ENCODE assay signal across 8 cellular contexts in genomic region chr1:6363085-6363486, GRCh38. TPM values are rescaled to one million over a fixed set of nuclear protein-coding genes. Genes with fewer than 3 reads are reported as not detected.
DNase-seq lines count a peak whose midpoint lies in the region; ATAC-seq, FAIRE-seq and TF ChIP-seq lines count a peak whose summit lies in the region.
"Not testable (repeated sequence)": the region's sequence is repeated elsewhere in the genome, so short reads cannot be mapped to it uniquely, and the experiment has no call there.

No MANE protein-coding gene starts in this region.

- RAD21 ChIA-PET in HCT116 (lab: Charles Lee; ENCODE audit: low non-redundant PET in 1 of 2, low total read pairs in 2 of 2, uncharacterized antibody in 2 of 2, unreplicated experiment in 2 of 2) (interaction anchor here in 1 of 2 experiments (1.3 kb wide), 1 partner anchor 33 kb away, joined by 4 read pairs; no protein-coding TSS in a partner anchor), GM12878 (lab: Charles Lee; ENCODE audit: unreplicated experiment) (interaction anchor here (0.9 to 6.5 kb wide), 4 partner anchors 14 to 43 kb away, joined by 4 to 54 read pairs (median 7); partner anchors contain the start of gene ACOT7)

- 16% methylated on average over 14 of the region's 14 CpGs for WGBS in GM12878 (ENCODE audit: insufficient coverage, insufficient replicate concordance, low lambda C conversion rate, missing lambda C conversion rate)
- 6 to 27% (median 21%) methylated on average over 13 to 14 of the region's 14 CpGs for WGBS in stomach, 5 donors

- TF ChIP-seq RAD21 in HCT116 (IDR thresholded peaks at IDR 0.05; ENCODE audit: low read depth) = peak; percentile 72
- TF ChIP-seq RAD21 in GM12878 (IDR thresholded peaks at IDR 0.05; ENCODE audit: insufficient read depth, low read depth, low read length) = peak; percentile 38; the same call in 1 of the 2 replicates

- H3K4me2 ChIP-seq in HCT116 (ENCODE audit: low read length) = not testable (repeated sequence)
- 0 out of 2 replicates have a peak overlapping the region, but pooled peaks have one; percentile 24 for H3K4me2 ChIP-seq in GM12878 (ENCODE audit: control insufficient read depth, insufficient read depth)

- POLR2A ChIA-PET in HCT116 (lab: Charles Lee) = interaction anchor here (0.7 to 1.2 kb wide), 3 partner anchors 9 to 30 kb away, joined by 3 read pairs; partner anchors contain the start of gene ACOT7
- POLR2A ChIA-PET in GM12878 (lab: Charles Lee) = not testable (repeated sequence)

- SMC1A ChIA-PET in GM12878 (lab: Charles Lee; ENCODE audit: uncharacterized antibody, unreplicated experiment) = interaction anchor here (1.0 to 3.1 kb wide), 11 partner anchors 14 to 126 kb away, joined by 3 to 17 read pairs (median 4); partner anchors contain the start of gene ACOT7

- intact Hi-C loops in HCT116 (cut with micrococcal nuclease) = loop anchor here (1.0 to 10.0 kb wide), 2 partner anchors 41 to 852 kb away; no protein-coding TSS in a partner anchor
- intact Hi-C loops in GM12878 (cut with micrococcal nuclease; ENCODE audit: unreplicated experiment) = loop anchor here (1.0 kb wide), 1 partner anchor 41 kb away; no protein-coding TSS in a partner anchor
- intact Hi-C loops in stomach (cut with DNase I; ENCODE audit: low total_unique reads) = loop anchor here (5.0 kb wide), 1 partner anchor 39 kb away; no protein-coding TSS in a partner anchor

- FAIRE-seq in GM12878 (lab: Jason Lieb, UNC) = not testable (repeated sequence)

- not testable (repeated sequence) for H3K9me3 ChIP-seq in CD4-positive, CD25-positive, alpha-beta regulatory T cell (ENCODE audit: control insufficient read depth in 2 of 2, low read length in 2 of 2); HCT116 (ENCODE audit: control insufficient read depth in 1 of 2, insufficient read depth in 1 of 2, low read depth in 1 of 2, low read length in 2 of 2); GM12878 (replicated peaks; ENCODE audit: control insufficient read depth, insufficient read depth, low read length); stomach

- H3K36me3 Mint-ChIP-seq in CD4-positive, CD25-positive, alpha-beta regulatory T cell; mesothelial cell of epicardium: not testable (repeated sequence)

- not testable (repeated sequence) for H3K4me3 ChIP-seq in CD4-positive, CD25-positive, alpha-beta regulatory T cell (ENCODE audit: low read depth, low read length); HCT116 (replicated peaks in 1 of 2; ENCODE audit: low read depth in 1 of 2, low read length in 2 of 2); GM12878; foreskin fibroblast (ENCODE audit: low read depth in 1 of 2, low read length in 2 of 2); stomach

- H3K27me3 ChIP-seq in CD4-positive, CD25-positive, alpha-beta regulatory T cell (ENCODE audit: control insufficient read depth, insufficient read depth, low read length); HCT116 (ENCODE audit: insufficient read depth, low read length); GM12878 (replicated peaks in 1 of 2; ENCODE audit: control insufficient read depth in 2 of 2, insufficient read depth in 2 of 2, low read length in 1 of 2); stomach: not testable (repeated sequence)

- H3K79me2 ChIP-seq in HCT116 (ENCODE audit: insufficient read depth, low read length) (peaks cover 55% of the 10 kb centered on the region), GM12878 (ENCODE audit: control insufficient read depth, insufficient read depth, low read length) (peaks cover 21% of the 10 kb centered on the region)

- not testable (repeated sequence) for TF ChIP-seq EP300 in GM12878 (IDR thresholded peaks at IDR 0.05; ENCODE audit: borderline replicate concordance in 1 of 2, control insufficient read depth in 1 of 2, low read depth in 2 of 2, low read length in 2 of 2); stomach (IDR thresholded peaks at IDR 0.05)

- not testable (repeated sequence) for H3K9me2 ChIP-seq in HCT116 (ENCODE audit: insufficient read depth)

- H3K27me3 Mint-ChIP-seq in CD4-positive, CD25-positive, alpha-beta regulatory T cell; mesothelial cell of epicardium (ENCODE audit: low read depth): not testable (repeated sequence)

- H3K9ac ChIP-seq in HCT116 (ENCODE audit: low read length); GM12878 (ENCODE audit: control insufficient read depth, insufficient read depth, low read length): not testable (repeated sequence)

- not testable (repeated sequence) for H2AFZ ChIP-seq in HCT116 (ENCODE audit: low read depth, low read length, poor library complexity, severe bottlenecking); GM12878 (ENCODE audit: control insufficient read depth, low read depth, low read length)

- not testable (repeated sequence) for H4K20me1 ChIP-seq in HCT116 (ENCODE audit: insufficient read depth); GM12878 (ENCODE audit: control insufficient read depth, insufficient read depth)

- not testable (repeated sequence) for H3K27ac ChIP-seq in CD4-positive, CD25-positive, alpha-beta regulatory T cell (ENCODE audit: insufficient read depth, low read length, poor library complexity, severe bottlenecking); HCT116 (ENCODE audit: low read depth, low read length); GM12878 (ENCODE audit: control insufficient read depth, insufficient read depth); stomach

- not testable (repeated sequence) for BruUV-seq in HCT116 (replicated peaks; lab: Mats Ljungman, UMichigan); GM12878 (replicated peaks; lab: Mats Ljungman, UMichigan)

- not testable (repeated sequence) for DNase-seq in CD4-positive, CD25-positive, alpha-beta regulatory T cell; HCT116 (ENCODE audit: low read depth, low spot score); GM12878 (ENCODE audit: low read depth, low spot score); mesothelial cell of epicardium (ENCODE audit: low spot score in 2 of 2, unreplicated experiment in 2 of 2)
- peak; percentile 63 for DNase-seq in NCI-H2196 (lab: John Stamatoyannopoulos, UW; ENCODE audit: unreplicated experiment)
- peak; percentile 69 for DNase-seq in T1000 (lab: John Stamatoyannopoulos, UW)
- DNase-seq in foreskin fibroblast = peak; percentile 45 to 77
- DNase-seq in stomach = peak; percentile 78

- H3K4me1 Mint-ChIP-seq in CD4-positive, CD25-positive, alpha-beta regulatory T cell = peaks cover 9 to 43% (median 28%) of the 10 kb centered on the region in 4 donors
- peaks cover 21% of the 10 kb centered on the region for H3K4me1 Mint-ChIP-seq in mesothelial cell of epicardium

- H3K4me1 ChIP-seq in CD4-positive, CD25-positive, alpha-beta regulatory T cell (ENCODE audit: control insufficient read depth, insufficient read depth, low read length, poor library complexity, severe bottlenecking) = peaks cover 31% of the 10 kb centered on the region
- H3K4me1 ChIP-seq in HCT116 (ENCODE audit: control insufficient read depth in 1 of 2, insufficient read depth in 2 of 2, low read length in 2 of 2) (peaks cover 24 to 46% of the 10 kb centered on the region in 2 experiments), GM12878 (ENCODE audit: control insufficient read depth, insufficient read depth, low read length) (peaks cover 25% of the 10 kb centered on the region), stomach (peaks cover 32 to 61% (median 52%) of the 10 kb centered on the region in 4 donors)

- not testable (repeated sequence) for H3K4me3 Mint-ChIP-seq in CD4-positive, CD25-positive, alpha-beta regulatory T cell; mesothelial cell of epicardium

- peak overlapping the region in 2 of 3 donors; percentile 26 to 67 for H3K27ac Mint-ChIP-seq in CD4-positive, CD25-positive, alpha-beta regulatory T cell
- not testable (repeated sequence) for H3K27ac Mint-ChIP-seq in mesothelial cell of epicardium

- ATAC-seq in CD4-positive, CD25-positive, alpha-beta regulatory T cell (ENCODE audit: low read depth in 2 of 2); GM12878: not testable (repeated sequence)
- peak; percentile 51 for ATAC-seq in HCT116

- TF ChIP-seq CTCF in HCT116 (IDR thresholded peaks at IDR 0.05 in 2 of 3, conservative IDR thresholded peaks at IDR 0.05 in 1 of 3; ENCODE audit: borderline replicate concordance in 1 of 3, insufficient read depth in 1 of 3, low read depth in 2 of 3, low read length in 2 of 3) (peak; percentile 47 to 63 (median 52); a peak in 5 of 6 replicates), GM12878 (IDR thresholded peaks at IDR 0.05 in 2 of 3, conservative IDR thresholded peaks at IDR 0.05 in 1 of 3; ENCODE audit: control insufficient read depth in 2 of 3, extremely low read depth in 1 of 3, insufficient read depth in 1 of 3, low read depth in 3 of 3, low read length in 3 of 3) (peak; percentile 19 to 44 (median 41); a peak in 5 of 6 replicates), foreskin fibroblast (IDR thresholded peaks at IDR 0.05; ENCODE audit: low read depth, low read length) (peak; percentile 48), mesothelial cell of epicardium (IDR thresholded peaks at IDR 0.05; ENCODE audit: unreplicated experiment) (peak; percentile 42), stomach (IDR thresholded peaks at IDR 0.05) (peak in 5 of 7 experiments; percentile 65 to 83 (median 76))

- not testable (repeated sequence) for H3K36me3 ChIP-seq in CD4-positive, CD25-positive, alpha-beta regulatory T cell (ENCODE audit: control insufficient read depth, insufficient read depth, low read length); HCT116 (ENCODE audit: control insufficient read depth in 1 of 2, insufficient read depth in 2 of 2, low read length in 2 of 2); GM12878 (ENCODE audit: control insufficient read depth in 2 of 2, insufficient read depth in 2 of 2, low read length in 1 of 2); stomach

- not testable (repeated sequence) for H3K9me3 Mint-ChIP-seq in CD4-positive, CD25-positive, alpha-beta regulatory T cell; mesothelial cell of epicardium

- CTCF ChIA-PET in HCT116 (lab: Charles Lee) = interaction anchor here (0.6 to 1.9 kb wide), 14 partner anchors 9 to 190 kb away, joined by 3 to 8 read pairs (median 5); partner anchors contain the start of gene ACOT7
- CTCF ChIA-PET in GM12878 (lab: Yijun Ruan, JAX) = interaction anchor here (1.2 to 15.2 kb wide), 7 partner anchors 9 to 117 kb away, joined by 3 to 276 read pairs (median 7); partner anchors contain the start of gene ACOT7

- not testable (repeated sequence) for TF ChIP-seq POLR2A in HCT116 (IDR thresholded peaks at IDR 0.05; ENCODE audit: borderline replicate concordance, extremely low read depth, insufficient read depth, insufficient read length); GM12878 (IDR thresholded peaks at IDR 0.05; ENCODE audit: low read depth, low read length); stomach (IDR thresholded peaks at IDR 0.05)

- in situ Hi-C loops in GM12878 (cut with MboI) = not testable (repeated sequence)

RNA-seq across cellular contexts. Expression of gene ACOT7, which starts 30.5 kb away (rescaled TPM):
- total RNA-seq in CD4-positive, CD25-positive, alpha-beta regulatory T cell = 9.6 TPM
- 10 to 100 TPM in 2 of 4 donors, 1 to 10 TPM in 2; 9.3 to 13.6 (median 9.9) TPM for polyA plus RNA-seq in CD4-positive, CD25-positive, alpha-beta regulatory T cell
- total RNA-seq in HCT116 (2021; ENCODE audit: unreplicated experiment) (162 TPM), GM12878 (2014; rRNA removed) (46.8 and 58.7 TPM in 2 replicates), GM12878 (2014; rRNA removed; fragmentation: Illumina TruSeq; extraction: Trizol) (26.2 and 26.6 TPM in 2 replicates), GM12878 (2021) (96.9 and 106 TPM in 2 replicates), mesothelial cell of epicardium (17.4 to 21.3 TPM (median 20.3 TPM) in 3 replicates), stomach (10 to 100 TPM in 3 of 5 donors, 1 to 10 TPM in 1, not detected in 1; 9.4 to 69.8 (median 22.6) TPM)
- polyA plus RNA-seq in HCT116 (2012) = 206 TPM in 2 replicates
- 10.4 and 10.7 TPM in 2 replicates for total RNA-seq in GM12878 (2013; cell fraction: nucleolus; rRNA removed)
- polyA plus RNA-seq in GM12878 (2011; ENCODE audit: low read depth) = 21.4 TPM
- polyA plus RNA-seq in GM12878 (2011; rRNA removed) (25.1 and 63.8 TPM in 2 replicates), GM12878 (2014; fragmentation: Illumina TruSeq; extraction: Trizol) (15.6 and 47.8 TPM in 2 replicates), GM12878 (2014; fragmentation: Nextera tagmentation; extraction: Ambion mirVana) (10 to 100 TPM in 1 of 2 experiments, 1 to 10 TPM in 1; 8.9 to 20.2 TPM), GM12878 (2014; rRNA removed) (91.3 and 95.0 TPM in 2 replicates), GM12878 (2016; fragmentation: Nextera tagmentation; extraction: Ambion mirVana) (100 to 1,000 TPM; 190 to 206 TPM), stomach (10 to 100 TPM; 17.7 to 26.3 (median 19.4) TPM)
- 78.3 and 91.7 TPM in 2 replicates for polyA plus RNA-seq in GM12878 (2011; cell fraction: cytosol; rRNA removed)
- polyA plus RNA-seq in GM12878 (2011; cell fraction: nucleus; rRNA removed) = 66.6 and 118 TPM in 2 replicates
- polyA plus RNA-seq in GM12878 (2012) = 40.9 and 50.2 TPM in 2 replicates
- 48.9 and 64.2 TPM in 2 replicates for polyA minus RNA-seq in GM12878 (2011; rRNA and poly(A)+ RNA removed)
- 20.3 and 20.8 TPM in 2 replicates for polyA minus RNA-seq in GM12878 (2011; cell fraction: cytosol; rRNA and poly(A)+ RNA removed)
- 9.7 and 21.4 TPM in 2 replicates for polyA minus RNA-seq in GM12878 (2011; cell fraction: nucleus; rRNA and poly(A)+ RNA removed)

RNA-seq across cellular contexts. Expression of gene HES2, which starts 56.6 kb away (rescaled TPM):
- total RNA-seq in CD4-positive, CD25-positive, alpha-beta regulatory T cell = not detected
- polyA plus RNA-seq in CD4-positive, CD25-positive, alpha-beta regulatory T cell = not detected
- total RNA-seq in HCT116 (2021; ENCODE audit: unreplicated experiment) (8.4 TPM), GM12878 (2014; rRNA removed) (0.16 and 0.28 TPM in 2 replicates), GM12878 (2014; rRNA removed; fragmentation: Illumina TruSeq; extraction: Trizol) (0.13 and 0.14 TPM in 2 replicates), GM12878 (2021) (0.32 and 1.0 TPM in 2 replicates), mesothelial cell of epicardium (0.90 to 1.1 TPM (median 0.98 TPM) in 3 replicates), stomach (100 to 1,000 TPM in 1 of 5 donors, not detected in 4; 231 TPM)
- 7.9 and 9.6 TPM in 2 replicates for polyA plus RNA-seq in HCT116 (2012)
- total RNA-seq in GM12878 (2013; cell fraction: nucleolus; rRNA removed) = 0.38 and 0.49 TPM in 2 replicates
- 0.38 TPM for polyA plus RNA-seq in GM12878 (2011; ENCODE audit: low read depth)
- polyA plus RNA-seq in GM12878 (2011; rRNA removed) (0.23 and 0.27 TPM in 2 replicates), GM12878 (2014; fragmentation: Illumina TruSeq; extraction: Trizol) (0.13 and 0.16 TPM in 2 replicates), GM12878 (2014; fragmentation: Nextera tagmentation; extraction: Ambion mirVana) (under 1 TPM; 0.13 TPM), GM12878 (2014; rRNA removed) (0.16 and 0.49 TPM in 2 replicates), GM12878 (2016; fragmentation: Nextera tagmentation; extraction: Ambion mirVana) (1 to 10 TPM; 1.2 to 2.0 TPM), stomach (10 to 100 TPM in 1 of 3 donors, not detected in 2; 18.4 TPM)
- 0.33 and 0.35 TPM in 2 replicates for polyA plus RNA-seq in GM12878 (2011; cell fraction: cytosol; rRNA removed)
- polyA plus RNA-seq in GM12878 (2011; cell fraction: nucleus; rRNA removed) = 0.26 and 0.43 TPM in 2 replicates
- 0.89 and 1.5 TPM in 2 replicates for polyA plus RNA-seq in GM12878 (2012)
- polyA minus RNA-seq in GM12878 (2011; rRNA and poly(A)+ RNA removed) = 0.15 and 0.31 TPM in 2 replicates
- polyA minus RNA-seq in GM12878 (2011; cell fraction: cytosol; rRNA and poly(A)+ RNA removed) = 0.62 TPM in 1 of 2 replicates, not detected in the other
- polyA minus RNA-seq in GM12878 (2011; cell fraction: nucleus; rRNA and poly(A)+ RNA removed) = 0.12 and 0.57 TPM in 2 replicates
